Comparison of ENCODE assay signal across 14 cellular contexts in the genomic region with DNA sequence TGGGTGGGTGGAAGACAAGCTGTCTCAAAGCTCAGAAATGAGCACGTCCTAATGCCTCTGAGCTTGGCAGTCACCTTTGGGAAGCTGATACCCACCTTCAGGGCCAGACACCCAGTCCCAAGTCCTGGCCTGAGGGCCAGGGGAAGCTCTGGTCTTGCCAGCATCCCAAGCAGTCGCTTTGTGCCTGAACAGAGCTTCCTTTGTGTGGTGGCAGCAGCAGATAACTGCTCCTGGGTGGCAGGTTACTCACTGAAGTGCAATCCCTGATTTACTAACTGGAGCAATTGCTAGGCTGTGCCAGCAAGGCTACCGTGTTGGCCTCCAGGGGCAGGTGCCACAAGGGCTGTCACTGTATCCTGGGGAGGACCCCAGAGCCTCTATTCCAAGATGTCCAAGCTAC. TPM values are rescaled to one million over a fixed set of nuclear protein-coding genes. Genes with fewer than 3 reads are reported as not detected.
"Had no signal": no experiment of that assay in that cellular context is flagged by ENCODE, and none has a peak within 500 bp of the region (broad histone marks: within the 10 kb centered on the region; RNA-seq: fewer than 3 reads in every experiment).

No MANE protein-coding gene starts in this region.

- H3K36me3 ChIP-seq: colonic mucosa, esophagus squamous epithelium had no signal

- ATAC-seq: left colon, natural killer cell, psoas muscle had no signal

- H3K4me1 ChIP-seq: colonic mucosa, parathyroid adenoma, psoas muscle had no signal

- H2AFZ ChIP-seq: parathyroid adenoma had no signal

- DNase-seq: colonic mucosa; dermis blood vessel endothelial cell; esophagus squamous epithelium; foreskin fibroblast; left colon; natural killer cell; nucleus accumbens; psoas muscle; small intestine; stimulated activated CD4-positive, alpha-beta T cell treated with anti-CD3 and anti-CD28 coated beads, Interleukin-12 subunit alpha, Interleukin-12 subunit beta, amount 100 ng/mL, for 4 hours; stimulated activated naive CD4-positive, alpha-beta T cell treated with Interleukin-2 at 50 U/mL for 16 hours had no signal

- H3K9me3 ChIP-seq: colonic mucosa, esophagus squamous epithelium, psoas muscle had no signal

- H3K9ac ChIP-seq: parathyroid adenoma had no signal

- H3K4me3 ChIP-seq: colonic mucosa, esophagus squamous epithelium, psoas muscle had no signal

- H3K27me3 ChIP-seq: colonic mucosa had no signal

- H3K27ac ChIP-seq: colonic mucosa, esophagus squamous epithelium, parathyroid adenoma, psoas muscle had no signal

RNA-seq across cellular contexts. Expression of a gene that starts 40.4 kb away (rescaled TPM):
- total RNA-seq: dermis blood vessel endothelial cell, lung microvascular endothelial cell, myocyte, natural killer cell had no signal
